Comparison of ENCODE assay signal across 17 cellular contexts in genomic region chr11:61556621-61557020, GRCh38. TPM values are rescaled to one million over a fixed set of nuclear protein-coding genes. Genes with fewer than 3 reads are reported as not detected.
DNase-seq lines count a peak whose midpoint lies in the region; ATAC-seq, FAIRE-seq and TF ChIP-seq lines count a peak whose summit lies in the region.
"Had no signal": no experiment of that assay in that cellular context is flagged by ENCODE, and none has a peak within 500 bp of the region (broad histone marks: within the 10 kb centered on the region; RNA-seq: fewer than 3 reads in every experiment).

No MANE protein-coding gene starts in this region.

- WGBS in neuronal stem cell (ENCODE audit: extremely low coverage in 2 of 2, insufficient read length in 2 of 2, insufficient replicate concordance in 1 of 2), 2 donors, result no CpG with 5 or more reads among the region's 3 CpGs

- FAIRE-seq in urothelium cell line (lab: Jason Lieb, UNC), result no peak

- ATAC-seq in GM21529 (IDR thresholded peaks at IDR 0.05; ENCODE audit: unreplicated experiment), result no peak

- H2BK12ac ChIP-seq in neuronal stem cell (ENCODE audit: low read length), result no peak overlapping the region

- no peak overlapping the region for H4K8ac ChIP-seq in neuronal stem cell (ENCODE audit: low read depth, low read length)

- no peaks in the 10 kb centered on the region for H3K79me1 ChIP-seq in neuronal stem cell (ENCODE audit: low read depth, low read length)

- no peak for DNase-seq in activated naive CD4-positive, alpha-beta T cell treated with anti-CD3 and anti-CD28 coated beads for 36 hours
- DNase-seq in glutamatergic neuron (no peak), neuronal stem cell (ENCODE audit: low spot score) (no peak), NCI-H187 (lab: John Stamatoyannopoulos, UW) (no peak), urothelium cell line (ENCODE audit: low spot score) (no peak)
- no peak for DNase-seq in activated T-cell treated with anti-CD3 and anti-CD28 coated beads, Interleukin-2, amount 50 U/mL, for 1 hour
- DNase-seq: 8988T; AML-193; Caco-2; CD8-positive, alpha-beta memory T cell; DND-41; GF-D8; GM23248; H9 had no signal

- no peak overlapping the region for H3K23ac ChIP-seq in neuronal stem cell (ENCODE audit: low read depth, low read length, poor library complexity)

- H3K4me3 Mint-ChIP-seq in activated naive CD4-positive, alpha-beta T cell treated with anti-CD3 and anti-CD28 coated beads, Interleukin-2, amount 50 U/mL, for 24 hours, result no peak overlapping the region
- H3K4me3 Mint-ChIP-seq in activated naive CD4-positive, alpha-beta T cell treated with anti-CD3 and anti-CD28 coated beads for 36 hours, result no peak overlapping the region
- H3K4me3 Mint-ChIP-seq in glutamatergic neuron (ENCODE audit: unreplicated experiment), result peak overlapping the region; percentile 60
- H3K4me3 Mint-ChIP-seq: CD8-positive, alpha-beta memory T cell had no signal

- H3K27ac Mint-ChIP-seq in activated naive CD4-positive, alpha-beta T cell treated with anti-CD3 and anti-CD28 coated beads, Interleukin-2, amount 50 U/mL, for 24 hours, result peak overlapping the region; percentile 56
- H3K27ac Mint-ChIP-seq in activated naive CD4-positive, alpha-beta T cell treated with anti-CD3 and anti-CD28 coated beads for 36 hours, result no peak overlapping the region
- peak overlapping the region; percentile 35 for H3K27ac Mint-ChIP-seq in glutamatergic neuron (ENCODE audit: unreplicated experiment)
- H3K27ac Mint-ChIP-seq: H9 had no signal

- H3K4me2 ChIP-seq in neuronal stem cell (ENCODE audit: insufficient read depth, low read length, poor library complexity, severe bottlenecking), result no peak overlapping the region
- H3K4me2 ChIP-seq: BLaER1 had no signal

- H3K9me3 Mint-ChIP-seq in activated naive CD4-positive, alpha-beta T cell treated with anti-CD3 and anti-CD28 coated beads, Interleukin-2, amount 50 U/mL, for 24 hours, result no peaks in the 10 kb centered on the region
- H3K9me3 Mint-ChIP-seq in activated naive CD4-positive, alpha-beta T cell treated with anti-CD3 and anti-CD28 coated beads for 36 hours, result no peaks in the 10 kb centered on the region
- peaks cover 18% of the 10 kb centered on the region for H3K9me3 Mint-ChIP-seq in glutamatergic neuron (ENCODE audit: unreplicated experiment)
- H3K9me3 Mint-ChIP-seq: CD8-positive, alpha-beta memory T cell; H9 had no signal

- no peak overlapping the region for H3K9ac ChIP-seq in neuronal stem cell (ENCODE audit: low read depth, low read length, poor library complexity)
- H3K9ac ChIP-seq: BLaER1, GM23248 had no signal

- H3K36me3 Mint-ChIP-seq in activated naive CD4-positive, alpha-beta T cell treated with anti-CD3 and anti-CD28 coated beads, Interleukin-2, amount 50 U/mL, for 24 hours, result no peaks in the 10 kb centered on the region
- no peaks in the 10 kb centered on the region for H3K36me3 Mint-ChIP-seq in activated naive CD4-positive, alpha-beta T cell treated with anti-CD3 and anti-CD28 coated beads for 36 hours (ENCODE audit: low read depth)
- H3K36me3 Mint-ChIP-seq in glutamatergic neuron (ENCODE audit: unreplicated experiment), result no peaks in the 10 kb centered on the region
- H3K36me3 Mint-ChIP-seq: CD8-positive, alpha-beta memory T cell had no signal

- no peak overlapping the region for H2BK120ac ChIP-seq in neuronal stem cell (ENCODE audit: low read depth, low read length)

- no peak overlapping the region for H3K27ac ChIP-seq in neuronal stem cell (replicated peaks; ENCODE audit: low read length)
- H3K27ac ChIP-seq: BLaER1, GM23248 had no signal

- no peak for TF ChIP-seq CTCF in glutamatergic neuron (IDR thresholded peaks at IDR 0.05; ENCODE audit: partially characterized antibody, unreplicated experiment)

- H3K18ac ChIP-seq in neuronal stem cell (ENCODE audit: low read length), result no peak overlapping the region

- no peak overlapping the region for H4K91ac ChIP-seq in neuronal stem cell (ENCODE audit: low read depth, low read length, poor library complexity)

- H3K4me1 Mint-ChIP-seq in activated naive CD4-positive, alpha-beta T cell treated with anti-CD3 and anti-CD28 coated beads, Interleukin-2, amount 50 U/mL, for 24 hours, result peaks cover 10% of the 10 kb centered on the region
- H3K4me1 Mint-ChIP-seq in activated naive CD4-positive, alpha-beta T cell treated with anti-CD3 and anti-CD28 coated beads for 36 hours (ENCODE audit: low read depth), result peaks cover 5% of the 10 kb centered on the region
- H3K4me1 Mint-ChIP-seq in glutamatergic neuron (ENCODE audit: low read depth, unreplicated experiment), result peaks cover 45% of the 10 kb centered on the region

- H3K9me3 ChIP-seq in neuronal stem cell (replicated peaks in 1 of 2; ENCODE audit: control insufficient read depth in 2 of 2, insufficient read depth in 1 of 2, low read depth in 1 of 2, low read length in 2 of 2), result no peaks in the 10 kb centered on the region
- H3K9me3 ChIP-seq: BLaER1, Caco-2 had no signal

- no peak overlapping the region for H2AFZ ChIP-seq in neuronal stem cell (ENCODE audit: low read length)
- H2AFZ ChIP-seq: GM23248 had no signal

- peaks cover 42% of the 10 kb centered on the region for H3K27me3 Mint-ChIP-seq in activated naive CD4-positive, alpha-beta T cell treated with anti-CD3 and anti-CD28 coated beads, Interleukin-2, amount 50 U/mL, for 24 hours
- H3K27me3 Mint-ChIP-seq in activated naive CD4-positive, alpha-beta T cell treated with anti-CD3 and anti-CD28 coated beads for 36 hours (ENCODE audit: low read depth), result peaks cover 55% of the 10 kb centered on the region
- peaks cover 27% of the 10 kb centered on the region for H3K27me3 Mint-ChIP-seq in glutamatergic neuron (ENCODE audit: unreplicated experiment)

- H3K4me1 ChIP-seq in neuronal stem cell (ENCODE audit: control insufficient read depth in 2 of 2, insufficient read depth in 1 of 2, low read depth in 1 of 2, low read length in 2 of 2), result peaks cover 6 to 18% of the 10 kb centered on the region in 2 donors
- H3K4me1 ChIP-seq: BLaER1, Caco-2 had no signal

- no peak overlapping the region for H3K14ac ChIP-seq in neuronal stem cell (ENCODE audit: low read length)

- peak overlapping the region; percentile 2 for H2AK5ac ChIP-seq in neuronal stem cell (ENCODE audit: low read depth, low read length)

- CTCF ChIA-PET in activated naive CD4-positive, alpha-beta T cell treated with anti-CD3 and anti-CD28 coated beads for 36 hours (lab: Charles Lee), result no interaction called here

- H3K27me3 ChIP-seq in neuronal stem cell (ENCODE audit: control insufficient read depth in 3 of 3, insufficient read depth in 3 of 3, low read depth in 1 of 3, low read length in 3 of 3), result peaks cover 0 to 75% (median 19%) of the 10 kb centered on the region in 3 experiments

- no peak overlapping the region for H2BK5ac ChIP-seq in neuronal stem cell (ENCODE audit: low read length)

- no peak overlapping the region for H2BK15ac ChIP-seq in neuronal stem cell (ENCODE audit: low read length)

- no peaks in the 10 kb centered on the region for H3K36me3 ChIP-seq in neuronal stem cell (replicated peaks in 1 of 2; ENCODE audit: control insufficient read depth in 2 of 2, insufficient read depth in 2 of 2, low read length in 2 of 2)
- H3K36me3 ChIP-seq: BLaER1 had no signal

- no peak overlapping the region for H3K4me3 ChIP-seq in neuronal stem cell (ENCODE audit: low read length in 2 of 2)
- H3K4me3 ChIP-seq: BLaER1, GM23248 had no signal

- H3K4ac ChIP-seq in neuronal stem cell (ENCODE audit: low read length), result no peak overlapping the region

- intact Hi-C loops in activated naive CD4-positive, alpha-beta T cell treated with anti-CD3 and anti-CD28 coated beads for 36 hours (cut with micrococcal nuclease), result no loop called here

RNA-seq across cellular contexts. Expression of gene SYT7, which starts 24.3 kb away (rescaled TPM):
- not detected for total RNA-seq in activated naive CD4-positive, alpha-beta T cell treated with anti-CD3 and anti-CD28 coated beads for 36 hours
- total RNA-seq in glutamatergic neuron (ENCODE audit: unreplicated experiment), result 93.6 TPM
- polyA plus RNA-seq in neuronal stem cell (2013, experiment 1 of 2), result 2.5 TPM
- polyA plus RNA-seq in neuronal stem cell (2013, experiment 2 of 2), result 2.3 TPM
- total RNA-seq: CD8-positive, alpha-beta memory T cell had no signal
- polyA plus RNA-seq: CD8-positive, alpha-beta memory T cell had no signal

RNA-seq across cellular contexts. Expression of gene LRRC10B, which starts 48.1 kb away (rescaled TPM):
- total RNA-seq in activated naive CD4-positive, alpha-beta T cell treated with anti-CD3 and anti-CD28 coated beads for 36 hours, result not detected
- total RNA-seq in glutamatergic neuron (ENCODE audit: unreplicated experiment), result 8.2 TPM
- 1.5 TPM for polyA plus RNA-seq in neuronal stem cell (2013, experiment 1 of 2)
- polyA plus RNA-seq in neuronal stem cell (2013, experiment 2 of 2), result 1.4 TPM
- total RNA-seq: CD8-positive, alpha-beta memory T cell had no signal
- polyA plus RNA-seq: CD8-positive, alpha-beta memory T cell; GM23248 had no signal

Comparison
In these comparisons a context has a peak if more than half of its experiments do, and no peak if none do; other contexts are left out.
1. RNA of gene SYT7, which starts 24.3 kb away (total RNA-seq): 93.6 TPM in glutamatergic neuron (single experiment); not detected in activated naive CD4-positive, alpha-beta T cell treated with anti-CD3 and anti-CD28 coated beads for 36 hours; every median in the first group is over 10 times any median in the second.